Comparison of ENCODE assay signal across 1 cellular context in genomic region chr22:17105143-17106129, GRCh38.
TF ChIP-seq lines count a peak whose summit lies in the region.

No MANE protein-coding gene starts in this region.

TF ChIP-seq in IMR-90, 13 proteins besides CTCF, POLR2A, EP300 and RAD21:
- TF ChIP-seq USF2 (IDR thresholded peaks at IDR 0.05; ENCODE audit: low read depth, low read length), result no peak
- no peak for TF ChIP-seq MAZ (IDR thresholded peaks at IDR 0.05; ENCODE audit: borderline replicate concordance, low read depth, low read length)
- no peak for TF ChIP-seq MXI1 (IDR thresholded peaks at IDR 0.05; ENCODE audit: borderline replicate concordance, low read depth, low read length)
- no peak for TF ChIP-seq RCOR1 (IDR thresholded peaks at IDR 0.05; ENCODE audit: insufficient replicate concordance, low read length)
- TF ChIP-seq RFX5 (IDR thresholded peaks at IDR 0.05; ENCODE audit: low read depth, low read length), result no peak
- no peak for TF ChIP-seq FOS (IDR thresholded peaks at IDR 0.05; ENCODE audit: low read depth, low read length)
- TF ChIP-seq CEBPB (IDR thresholded peaks at IDR 0.05; ENCODE audit: low read depth, low read length), result no peak
- no peak for TF ChIP-seq SMC3 (IDR thresholded peaks at IDR 0.05; ENCODE audit: low read depth, low read length)
- no peak for TF ChIP-seq NFE2L2 (IDR thresholded peaks at IDR 0.05; ENCODE audit: low read depth, low read length)
